Comparison of ENCODE assay signal across 8 cellular contexts in the genomic region with DNA sequence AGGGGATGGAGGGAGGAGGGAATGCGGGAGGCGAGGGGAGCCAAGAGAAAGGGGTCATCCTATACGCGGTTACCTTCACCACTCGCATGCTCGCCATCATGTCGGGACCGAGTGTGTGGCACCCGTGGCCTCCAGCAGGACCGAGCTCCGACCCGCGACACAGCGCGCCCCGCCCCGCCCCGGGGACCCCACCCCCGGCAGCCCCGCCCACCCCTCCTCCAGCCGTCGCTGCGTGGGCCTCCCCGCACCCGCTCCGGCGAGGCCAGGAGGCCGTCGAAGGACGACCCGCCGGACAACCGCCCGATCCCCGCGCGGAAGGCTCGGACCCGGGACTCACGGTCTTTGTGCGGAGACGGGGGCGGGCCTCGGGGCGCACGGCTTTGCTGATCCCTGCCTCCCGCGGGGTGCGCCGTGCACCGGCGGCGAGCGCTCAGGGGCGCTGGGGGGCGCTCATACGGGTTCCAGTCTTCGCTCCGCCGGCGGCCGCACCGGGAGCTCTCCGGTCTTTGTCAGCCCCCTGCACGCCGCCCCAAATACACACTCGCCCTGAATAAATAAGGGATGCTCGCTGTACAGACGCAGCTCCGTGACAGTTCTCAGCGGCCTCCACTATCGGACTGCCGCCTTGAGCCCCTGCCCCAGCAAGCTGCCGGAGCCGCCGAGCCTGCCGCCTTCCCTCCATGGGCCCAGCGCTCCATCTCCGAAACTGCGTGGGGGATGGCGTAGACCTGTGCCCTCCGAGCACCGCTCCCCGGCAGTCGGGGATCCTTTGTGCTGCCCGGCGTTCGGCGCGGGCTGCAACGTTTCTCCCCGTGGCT. TPM values are rescaled to one million over a fixed set of nuclear protein-coding genes. Genes with fewer than 3 reads are reported as not detected.
DNase-seq lines count a peak whose midpoint lies in the region; ATAC-seq and TF ChIP-seq lines count a peak whose summit lies in the region.

A gene (minus strand): TSS at position 161 of the 818 bp plus-strand sequence. CDS start 61 bp downstream, at position 100.

- H3K27ac ChIP-seq in BLaER1 (peak within 1 kb of the TSS; percentile 89), fibroblast of lung (ENCODE audit: insufficient read depth, low read length) (peak within 1 kb of the TSS; percentile 73)

- H3K4me1 ChIP-seq in BLaER1 = peaks cover 55% of the 10 kb centered on the region
- H3K4me1 ChIP-seq in fibroblast of lung (ENCODE audit: control insufficient read depth, extremely low read depth, insufficient read depth, low read length) = peaks cover 12% of the 10 kb centered on the region

- H3K79me2 ChIP-seq in fibroblast of lung (ENCODE audit: control insufficient read depth, insufficient read depth, low read length) = peaks cover 12% of the 10 kb centered on the region

- H3K4me3 Mint-ChIP-seq in activated T-helper 1 cell treated with anti-CD3 and anti-CD28 coated beads, Interleukin-12 subunit alpha, Interleukin-12 subunit beta, Interleukin-2, Interleukin-4 antibody, amounts not matched to agents 30 ng/mL and 10 ng/mL and 1 ng/mL, durations not matched to agents 14 hours and 24 hours and 36 hours = peak within 1 kb of the TSS; percentile 99
- H3K4me3 Mint-ChIP-seq in natural killer cell = peak within 1 kb of the TSS; percentile 99

- H3K9ac ChIP-seq in BLaER1 (peak within 1 kb of the TSS; percentile 83), fibroblast of lung (ENCODE audit: insufficient read depth, low read length) (peak within 1 kb of the TSS; percentile 59)

- DNase-seq in OCI-M1 (lab: John Stamatoyannopoulos, UW) = peak; percentile 78
- peak; percentile 53 for DNase-seq in activated T-helper 1 cell treated with anti-CD3 and anti-CD28 coated beads, Interleukin-12 subunit alpha, Interleukin-12 subunit beta, Interleukin-2, Interleukin-4 antibody, amounts not matched to agents 30 ng/mL and 10 ng/mL and 1 ng/mL, durations not matched to agents 14 hours and 24 hours and 36 hours (ENCODE audit: low spot score)
- DNase-seq in fibroblast of lung (ENCODE audit: low read depth in 2 of 2) = peak; percentile 30 to 32
- peak; percentile 56 for DNase-seq in natural killer cell
- peak; percentile 77 for DNase-seq in stimulated activated naive CD8-positive, alpha-beta T cell treated with anti-CD3 and anti-CD28 coated beads, Interleukin-15, Interleukin-2, amounts not matched to agents 100 U/mL and 50 U/mL, for 24 hours

- intact Hi-C loops in activated T-helper 1 cell treated with anti-CD3 and anti-CD28 coated beads, Interleukin-12 subunit alpha, Interleukin-12 subunit beta, Interleukin-2, Interleukin-4 antibody, amounts not matched to agents 30 ng/mL and 10 ng/mL and 1 ng/mL, durations not matched to agents 14 hours and 24 hours and 36 hours (cut with micrococcal nuclease) = loop anchor here (1.0 to 5.0 kb wide), 12 partner anchors 74 to 1010 kb away; a partner anchor contains a TSS
- intact Hi-C loops in natural killer cell (cut with micrococcal nuclease) = loop anchor here (1.0 to 5.0 kb wide), 7 partner anchors 36 to 1010 kb away; a partner anchor contains a TSS

- H3K9me3 ChIP-seq in BLaER1 = no peaks in the 10 kb centered on the region
- no peaks in the 10 kb centered on the region for H3K9me3 ChIP-seq in fibroblast of lung (ENCODE audit: control insufficient read depth, insufficient read depth, low read depth, low read length)

- H3K4me2 ChIP-seq in BLaER1 = peak within 1 kb of the TSS; percentile 98
- H3K4me2 ChIP-seq in fibroblast of lung (ENCODE audit: extremely low read depth, insufficient read depth, low read length) = peak within 1 kb of the TSS; percentile 100

- peak within 1 kb of the TSS; percentile 93 for H2AFZ ChIP-seq in fibroblast of lung (ENCODE audit: low read length)

- peaks cover 21% of the 10 kb centered on the region for H3K36me3 Mint-ChIP-seq in activated T-helper 1 cell treated with anti-CD3 and anti-CD28 coated beads, Interleukin-12 subunit alpha, Interleukin-12 subunit beta, Interleukin-2, Interleukin-4 antibody, amounts not matched to agents 30 ng/mL and 10 ng/mL and 1 ng/mL, durations not matched to agents 14 hours and 24 hours and 36 hours (ENCODE audit: low read depth)
- H3K36me3 Mint-ChIP-seq in natural killer cell = no peaks in the 10 kb centered on the region

- no peaks in the 10 kb centered on the region for H3K27me3 Mint-ChIP-seq in activated T-helper 1 cell treated with anti-CD3 and anti-CD28 coated beads, Interleukin-12 subunit alpha, Interleukin-12 subunit beta, Interleukin-2, Interleukin-4 antibody, amounts not matched to agents 30 ng/mL and 10 ng/mL and 1 ng/mL, durations not matched to agents 14 hours and 24 hours and 36 hours (ENCODE audit: insufficient read depth)
- no peaks in the 10 kb centered on the region for H3K27me3 Mint-ChIP-seq in natural killer cell (ENCODE audit: low read depth in 2 of 2)

- H4K20me1 ChIP-seq in BLaER1 (peaks cover 2% of the 10 kb centered on the region; the same call in 1 of the 2 replicates), fibroblast of lung (ENCODE audit: control insufficient read depth, extremely low read depth, insufficient read depth, low read length) (no peaks in the 10 kb centered on the region)

- peak within 1 kb of the TSS; percentile 88 for H3K4me3 ChIP-seq in BLaER1
- peak within 1 kb of the TSS; percentile 81 to 94 (median 92) for H3K4me3 ChIP-seq in fibroblast of lung (replicated peaks in 1 of 4; ENCODE audit: control extremely low read depth in 1 of 4, insufficient read depth in 1 of 4, low read depth in 3 of 4, low read length in 4 of 4)

- peak within 1 kb of the TSS; percentile 97 for H3K27ac Mint-ChIP-seq in activated T-helper 1 cell treated with anti-CD3 and anti-CD28 coated beads, Interleukin-12 subunit alpha, Interleukin-12 subunit beta, Interleukin-2, Interleukin-4 antibody, amounts not matched to agents 30 ng/mL and 10 ng/mL and 1 ng/mL, durations not matched to agents 14 hours and 24 hours and 36 hours
- peak within 1 kb of the TSS; percentile 96 to 99 for H3K27ac Mint-ChIP-seq in natural killer cell

- H3K4me1 Mint-ChIP-seq in activated T-helper 1 cell treated with anti-CD3 and anti-CD28 coated beads, Interleukin-12 subunit alpha, Interleukin-12 subunit beta, Interleukin-2, Interleukin-4 antibody, amounts not matched to agents 30 ng/mL and 10 ng/mL and 1 ng/mL, durations not matched to agents 14 hours and 24 hours and 36 hours (ENCODE audit: low read depth) = peaks cover 41% of the 10 kb centered on the region
- H3K4me1 Mint-ChIP-seq in natural killer cell = peaks cover 40 to 50% of the 10 kb centered on the region in 2 donors

- H3K36me3 ChIP-seq in BLaER1 (no peaks in the 10 kb centered on the region), fibroblast of lung (ENCODE audit: control insufficient read depth, insufficient read depth, low read length) (no peaks in the 10 kb centered on the region)

- TF ChIP-seq CTCF in fibroblast of lung (conservative IDR thresholded peaks at IDR 0.05 in 1 of 2, IDR thresholded peaks at IDR 0.05 in 1 of 2; ENCODE audit: low read depth in 1 of 2, low read length in 2 of 2) (no peak), natural killer cell (IDR thresholded peaks at IDR 0.05) (peak; percentile 93)

- no peaks in the 10 kb centered on the region for H3K9me3 Mint-ChIP-seq in activated T-helper 1 cell treated with anti-CD3 and anti-CD28 coated beads, Interleukin-12 subunit alpha, Interleukin-12 subunit beta, Interleukin-2, Interleukin-4 antibody, amounts not matched to agents 30 ng/mL and 10 ng/mL and 1 ng/mL, durations not matched to agents 14 hours and 24 hours and 36 hours
- H3K9me3 Mint-ChIP-seq in natural killer cell = no peaks in the 10 kb centered on the region

- H3K27me3 ChIP-seq in BLaER1 (no peaks in the 10 kb centered on the region), fibroblast of lung (ENCODE audit: control insufficient read depth, insufficient read depth, low read length) (no peaks in the 10 kb centered on the region)

- ATAC-seq in GM19043 (IDR thresholded peaks at IDR 0.05; ENCODE audit: low read depth, unreplicated experiment) (peak; percentile 63), HG03342 (IDR thresholded peaks at IDR 0.05; ENCODE audit: unreplicated experiment) (peak; percentile 65), natural killer cell (peak; percentile 76 to 91 (median 78))
- ATAC-seq in stimulated activated naive CD8-positive, alpha-beta T cell treated with anti-CD3 and anti-CD28 coated beads, Interleukin-15, Interleukin-2, amounts not matched to agents 100 U/mL and 50 U/mL, for 24 hours = peak; percentile 87

RNA-seq across cellular contexts. Expression of the gene that starts here (rescaled TPM):
- 155 and 163 TPM in 2 replicates for total RNA-seq in activated T-helper 1 cell treated with anti-CD3 and anti-CD28 coated beads, Interleukin-12 subunit alpha, Interleukin-12 subunit beta, Interleukin-2, Interleukin-4 antibody, amounts not matched to agents 30 ng/mL and 10 ng/mL and 1 ng/mL, durations not matched to agents 14 hours and 24 hours and 36 hours
- 78.6 and 94.8 TPM in 2 replicates for total RNA-seq in fibroblast of lung
- polyA plus RNA-seq in fibroblast of lung = 105 and 113 TPM in 2 replicates
- polyA plus RNA-seq in fibroblast of lung (2012) = 116 and 147 TPM in 2 replicates
- 204 and 262 TPM in 2 replicates for polyA minus RNA-seq in fibroblast of lung (ENCODE audit: low replicate concordance)
- 100 to 1,000 TPM in 2 of 3 donors, 10 to 100 TPM in 1; 89.1 to 108 (median 103) TPM for total RNA-seq in natural killer cell

Comparison
In these comparisons a context has a peak if more than half of its experiments do, and no peak if none do; other contexts are left out.
1. Peak in every context shown above with its lines: DNase-seq, ATAC-seq, H3K4me3 ChIP-seq and H3K27ac ChIP-seq.